Comparison of ENCODE assay signal across 7 cellular contexts in genomic region chrX:65821721-65822496, GRCh38.
DNase-seq lines count a peak whose midpoint lies in the region; ATAC-seq and TF ChIP-seq lines count a peak whose summit lies in the region.

No MANE protein-coding gene starts in this region.

- no peak for TF ChIP-seq POLR2A in gastrocnemius medialis (IDR thresholded peaks at IDR 0.05)

- H3K27ac Mint-ChIP-seq in T-cell (peak overlapping the region in 1 of 2 donors; percentile 52), brain (no peak overlapping the region)

- H3K9me3 ChIP-seq in psoas muscle, result peaks cover 7% of the 10 kb centered on the region
- no peaks in the 10 kb centered on the region for H3K9me3 ChIP-seq in gastrocnemius medialis

- H3K27me3 ChIP-seq in psoas muscle (ENCODE audit: insufficient read depth in 3 of 3, low read length in 2 of 3) (peaks cover 0 to 41% (median 2%) of the 10 kb centered on the region in 3 donors), gastrocnemius medialis (peaks cover 0 to 4% (median 0%) of the 10 kb centered on the region in 3 donors)

- H3K9me3 Mint-ChIP-seq in T-cell (no peaks in the 10 kb centered on the region), brain (peaks cover 0 to 8% (median 4%) of the 10 kb centered on the region in 5 experiments)

- no peaks in the 10 kb centered on the region for H3K4me1 ChIP-seq in psoas muscle
- H3K4me1 ChIP-seq in gastrocnemius medialis, result no peaks in the 10 kb centered on the region

- in situ Hi-C loops in gastrocnemius medialis (cut with MboI; ENCODE audit: low sequenced_read_pairs in 4 of 4), result no loop called here

- H3K4me3 Mint-ChIP-seq in T-cell, result peak overlapping the region; percentile 67 to 81 (median 78)
- H3K4me3 Mint-ChIP-seq in brain, result peak overlapping the region in 4 of 5 experiments; percentile 36 to 67 (median 61)

- intact Hi-C loops in psoas muscle (cut with DNase I) (no loop called here), gastrocnemius medialis (cut with DNase I; ENCODE audit: low total_unique reads) (no loop called here)

- H3K27me3 Mint-ChIP-seq in T-cell (peaks cover 0 to 19% of the 10 kb centered on the region in 2 donors), brain (peaks cover 16% of the 10 kb centered on the region)

- 3 to 33% (median 6%) methylated on average over 26 to 48 of the region's 48 CpGs for WGBS in psoas muscle, 3 donors

- no peak for TF ChIP-seq CTCF in brain (conservative IDR thresholded peaks at IDR 0.05)
- TF ChIP-seq CTCF in psoas muscle (IDR thresholded peaks at IDR 0.05), result no peak
- TF ChIP-seq CTCF in gastrocnemius medialis (IDR thresholded peaks at IDR 0.05 in 4 of 5, conservative IDR thresholded peaks at IDR 0.05 in 1 of 5), result no peak

- no peaks in the 10 kb centered on the region for H3K36me3 Mint-ChIP-seq in T-cell
- H3K36me3 Mint-ChIP-seq in brain, result no peaks in the 10 kb centered on the region

- peak in 33 of 34 experiments; percentile 2 to 46 (median 15) for DNase-seq in T-cell
- peak in 1 of 2 donors; percentile 13 for DNase-seq in psoas muscle
- DNase-seq in T1000 (lab: John Stamatoyannopoulos, UW), result no peak
- DNase-seq in gastrocnemius medialis, result no peak

- H3K4me1 Mint-ChIP-seq in T-cell, result peaks cover 4 to 16% (median 11%) of the 10 kb centered on the region in 3 donors
- no peaks in the 10 kb centered on the region for H3K4me1 Mint-ChIP-seq in brain

- H3K27ac ChIP-seq in psoas muscle (no peak overlapping the region), gastrocnemius medialis (no peak overlapping the region)

- CTCF ChIA-PET in T-cell (lab: Charles Lee), result no interaction called here

- POLR2A ChIA-PET in T-cell (lab: Charles Lee), result no interaction called here

- ATAC-seq in HG02588 (IDR thresholded peaks at IDR 0.05; ENCODE audit: unreplicated experiment) (peak; percentile 81), T-cell (replicated peaks in 1 of 4) (peak; percentile 48 to 91 (median 84)), psoas muscle (no peak), gastrocnemius medialis (no peak), HG03025 (IDR thresholded peaks at IDR 0.05; ENCODE audit: low FRiP score, unreplicated experiment) (no peak)

- no peaks in the 10 kb centered on the region for H3K36me3 ChIP-seq in psoas muscle (ENCODE audit: insufficient read depth in 1 of 2, low read depth in 1 of 2)
- no peaks in the 10 kb centered on the region for H3K36me3 ChIP-seq in gastrocnemius medialis

- H3K4me3 ChIP-seq in psoas muscle, result peak overlapping the region; percentile 46
- peak overlapping the region in 2 of 4 donors; percentile 17 to 28 for H3K4me3 ChIP-seq in gastrocnemius medialis

Comparison
In these comparisons a context has a peak if more than half of its experiments do, and no peak if none do; other contexts are left out.
1. ATAC-seq: peak in HG02588 (single experiment) and T-cell (4 of 4); none in psoas muscle (0 of 4), gastrocnemius medialis (0 of 2) and HG03025 (single experiment).
2. DNase-seq: peak in T-cell (33 of 34); none in T1000 (single experiment) and gastrocnemius medialis (0 of 2).